In the genomic region with DNA sequence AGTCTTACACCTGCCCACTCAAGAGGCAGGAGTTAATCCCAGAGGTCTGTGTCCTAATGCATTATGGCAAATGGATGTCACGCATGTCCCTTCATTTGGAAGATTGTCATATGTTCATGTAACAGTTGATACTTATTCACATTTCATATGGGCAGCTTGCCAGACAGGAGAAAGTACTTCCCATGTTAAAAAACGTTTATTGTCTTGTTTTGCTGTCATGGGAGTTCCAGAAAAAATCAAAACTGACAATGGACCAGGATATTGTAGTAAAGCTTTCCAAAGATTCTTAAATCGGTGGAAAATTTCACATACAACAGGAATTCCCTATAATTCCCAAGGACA, we compare ENCODE assay signal across 7 cellular contexts. TPM values are rescaled to one million over a fixed set of nuclear protein-coding genes. Genes with fewer than 3 reads are reported as not detected.
A peak's percentile ranks its signal among the peaks of the same experiment; 100 is the strongest.
DNase-seq lines count a peak whose midpoint lies in the region; TF ChIP-seq lines count a peak whose summit lies in the region.
"Not testable (repeated sequence)": the region's sequence is repeated elsewhere in the genome, so short reads cannot be mapped to it uniquely, and the experiment has no call there.

No MANE protein-coding gene starts in this region.

- H4K20me1 ChIP-seq in Karpas-422 (ENCODE audit: insufficient read depth, low read depth, low read length): not testable (repeated sequence)

- H3K4me3 Mint-ChIP-seq in glutamatergic neuron (ENCODE audit: unreplicated experiment): peak overlapping the region; percentile 75
- peak overlapping the region; percentile 73 to 84 (median 82) for H3K4me3 Mint-ChIP-seq in nephron

- H3K4me1 Mint-ChIP-seq in glutamatergic neuron (ENCODE audit: low read depth, unreplicated experiment) (peaks cover 15% of the 10 kb centered on the region), nephron (peaks cover 30% of the 10 kb centered on the region)

- not testable (repeated sequence) for TF ChIP-seq CTCF in glutamatergic neuron (IDR thresholded peaks at IDR 0.05; ENCODE audit: partially characterized antibody, unreplicated experiment); nephron (IDR thresholded peaks at IDR 0.05; ENCODE audit: unreplicated experiment in 3 of 3)

- peaks cover 29% of the 10 kb centered on the region for H3K4me1 ChIP-seq in Karpas-422 (ENCODE audit: low read length)
- H3K4me1 ChIP-seq in adipocyte (ENCODE audit: control insufficient read depth, insufficient read depth, low read length): peaks cover 27% of the 10 kb centered on the region
- peaks cover 3 to 37% (median 21%) of the 10 kb centered on the region in 5 donors for H3K4me1 ChIP-seq in subcutaneous abdominal adipose tissue (ENCODE audit: control insufficient read depth in 5 of 5, insufficient read depth in 5 of 5, low read length in 5 of 5)

- DNase-seq in DMS 273 (lab: John Stamatoyannopoulos, UW; ENCODE audit: unreplicated experiment): peak; percentile 29
- DNase-seq in Karpas-422: peak; percentile 49
- DNase-seq in OCI-M1 (lab: John Stamatoyannopoulos, UW): peak; percentile 42
- not testable (repeated sequence) for DNase-seq in adipocyte (ENCODE audit: low read depth); glutamatergic neuron

- not testable (repeated sequence) for H3K27me3 Mint-ChIP-seq in glutamatergic neuron (ENCODE audit: unreplicated experiment)
- H3K27me3 Mint-ChIP-seq in nephron (ENCODE audit: low read depth): peaks cover 26% of the 10 kb centered on the region

- not testable (repeated sequence) for H3K79me2 ChIP-seq in Karpas-422 (ENCODE audit: low read length)

- H3K9ac ChIP-seq in Karpas-422 (ENCODE audit: low read length); adipocyte (ENCODE audit: low read length); subcutaneous abdominal adipose tissue (ENCODE audit: low read length in 5 of 5): not testable (repeated sequence)

- peak overlapping the region; percentile 75 for H3K27ac Mint-ChIP-seq in glutamatergic neuron (ENCODE audit: unreplicated experiment)
- H3K27ac Mint-ChIP-seq in nephron: peak overlapping the region; percentile 47 to 88 (median 70)

- not testable (repeated sequence) for H3K9me3 Mint-ChIP-seq in glutamatergic neuron (ENCODE audit: unreplicated experiment); nephron

- not testable (repeated sequence) for H3K27ac ChIP-seq in Karpas-422 (ENCODE audit: low read length)
- peak overlapping the region; percentile 50 for H3K27ac ChIP-seq in subcutaneous abdominal adipose tissue (ENCODE audit: low read depth, low read length)

- H3K36me3 ChIP-seq in Karpas-422 (ENCODE audit: insufficient read depth, low read length); adipocyte (ENCODE audit: control insufficient read depth, insufficient read depth, low read length, severe bottlenecking); subcutaneous abdominal adipose tissue (ENCODE audit: control insufficient read depth in 5 of 5, insufficient read depth in 5 of 5, low read length in 5 of 5): not testable (repeated sequence)

- not testable (repeated sequence) for H2AFZ ChIP-seq in Karpas-422 (ENCODE audit: low read length)

- H3K9me2 ChIP-seq in Karpas-422 (replicated peaks; ENCODE audit: insufficient read depth, low read length): not testable (repeated sequence)

- not testable (repeated sequence) for H3K4me2 ChIP-seq in Karpas-422 (ENCODE audit: low read depth, low read length, poor library complexity, severe bottlenecking)

- not testable (repeated sequence) for H3K36me3 Mint-ChIP-seq in glutamatergic neuron (ENCODE audit: unreplicated experiment); nephron (ENCODE audit: low read depth)

- H3K27me3 ChIP-seq in Karpas-422 (ENCODE audit: low read length); adipocyte (replicated peaks; ENCODE audit: control insufficient read depth, insufficient read depth, low read length); subcutaneous abdominal adipose tissue (ENCODE audit: control insufficient read depth in 5 of 5, insufficient read depth in 4 of 5, low read length in 5 of 5): not testable (repeated sequence)

- H3K4me3 ChIP-seq in Karpas-422 (ENCODE audit: low read length); subcutaneous abdominal adipose tissue (ENCODE audit: low read depth in 1 of 5, low read length in 5 of 5): not testable (repeated sequence)
- H3K4me3 ChIP-seq in adipocyte (ENCODE audit: low read length): peak overlapping the region; percentile 80

- not testable (repeated sequence) for H3K9me3 ChIP-seq in Karpas-422 (ENCODE audit: low read length); adipocyte (ENCODE audit: control insufficient read depth, low read length); subcutaneous abdominal adipose tissue (ENCODE audit: control insufficient read depth in 5 of 5, low read length in 5 of 5)

RNA-seq across cellular contexts. Expression of a gene that starts 13.2 kb away (rescaled TPM):
- 9.6 and 12.3 TPM in 2 replicates for total RNA-seq in Karpas-422 (2014; rRNA removed; shearing (Covaris generic); ENCODE audit: low replicate concordance)
- 10.6 TPM for total RNA-seq in glutamatergic neuron (ENCODE audit: unreplicated experiment)

RNA-seq across cellular contexts. Expression of a gene that starts 55.4 kb away (rescaled TPM):
- 5.5 and 9.1 TPM in 2 replicates for total RNA-seq in Karpas-422 (2014; rRNA removed; shearing (Covaris generic); ENCODE audit: low replicate concordance)
- 28.1 TPM for total RNA-seq in glutamatergic neuron (ENCODE audit: unreplicated experiment)
